8 cellular contexts compared by ENCODE assay signal in the genomic region with DNA sequence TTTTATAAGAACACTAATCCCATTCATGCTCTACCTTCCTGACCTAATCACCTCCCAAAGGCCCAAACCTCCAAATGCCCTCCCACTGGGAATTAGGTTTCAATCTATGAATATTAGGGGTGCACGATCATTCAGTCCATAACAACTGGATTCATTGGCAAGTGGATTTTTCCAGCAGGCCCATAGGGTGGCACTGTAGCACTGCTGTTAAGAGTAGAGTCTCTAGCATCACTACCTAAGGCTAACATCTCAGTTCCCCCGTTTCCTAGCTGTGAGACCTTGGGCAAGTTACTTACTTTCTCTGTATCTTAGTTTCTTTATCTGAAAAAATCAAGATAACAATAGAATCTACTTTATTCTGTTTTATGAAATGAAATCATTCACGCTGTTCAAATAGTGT.
A peak's percentile ranks its signal among the peaks of the same experiment; 100 is the strongest.
DNase-seq lines count a peak whose midpoint lies in the region; ATAC-seq and TF ChIP-seq lines count a peak whose summit lies in the region.

No MANE protein-coding gene starts in this region.

- no peaks in the 10 kb centered on the region for H3K9me3 Mint-ChIP-seq in activated CD8-positive, alpha-beta T cell treated with anti-CD3 and anti-CD28 coated beads for 36 hours
- no peaks in the 10 kb centered on the region for H3K9me3 Mint-ChIP-seq in activated CD8-positive, alpha-beta T cell treated with anti-CD3 and anti-CD28 coated beads, Interleukin-2, amount 10 ng/mL, durations not matched to agents 7 days and 5 days (ENCODE audit: insufficient read depth)
- peaks cover 2% of the 10 kb centered on the region for H3K9me3 Mint-ChIP-seq in neural crest cell
- H3K9me3 Mint-ChIP-seq in activated CD4-positive, alpha-beta T cell treated with anti-CD3 and anti-CD28 coated beads, Interleukin-2, amount 10 ng/mL, durations not matched to agents 7 days and 5 days = no peaks in the 10 kb centered on the region

- no peak for TF ChIP-seq CTCF in activated CD8-positive, alpha-beta T cell treated with anti-CD3 and anti-CD28 coated beads for 36 hours (IDR thresholded peaks at IDR 0.05)
- TF ChIP-seq CTCF in neural crest cell (conservative IDR thresholded peaks at IDR 0.05) = peak; percentile 64
- no peak for TF ChIP-seq CTCF in vagina (IDR thresholded peaks at IDR 0.05)

- CTCF ChIA-PET in activated CD8-positive, alpha-beta T cell treated with anti-CD3 and anti-CD28 coated beads for 36 hours (lab: Charles Lee) = interaction anchor here (1.2 kb wide), 1 partner anchor 19 kb away, joined by 3 read pairs; no protein-coding TSS in a partner anchor
- CTCF ChIA-PET in activated CD8-positive, alpha-beta T cell treated with anti-CD3 and anti-CD28 coated beads, Interleukin-2, amount 10 ng/mL, durations not matched to agents 7 days and 5 days (lab: Charles Lee) = no interaction called here
- CTCF ChIA-PET in activated CD4-positive, alpha-beta T cell treated with anti-CD3 and anti-CD28 coated beads, Interleukin-2, amount 10 ng/mL, durations not matched to agents 7 days and 5 days (lab: Charles Lee) = no interaction called here

- no peak overlapping the region for H3K27ac ChIP-seq in vagina

- H3K27me3 ChIP-seq in vagina = no peaks in the 10 kb centered on the region

- no peaks in the 10 kb centered on the region for H3K9me3 ChIP-seq in vagina

- H3K4me3 ChIP-seq in vagina = no peak overlapping the region

- no peak for TF ChIP-seq POLR2A in vagina (IDR thresholded peaks at IDR 0.05)

- H3K27me3 Mint-ChIP-seq in activated CD8-positive, alpha-beta T cell treated with anti-CD3 and anti-CD28 coated beads for 36 hours = no peaks in the 10 kb centered on the region
- no peaks in the 10 kb centered on the region for H3K27me3 Mint-ChIP-seq in activated CD8-positive, alpha-beta T cell treated with anti-CD3 and anti-CD28 coated beads, Interleukin-2, amount 10 ng/mL, durations not matched to agents 7 days and 5 days (ENCODE audit: low read depth)
- H3K27me3 Mint-ChIP-seq in neural crest cell (ENCODE audit: low read depth) = no peaks in the 10 kb centered on the region
- no peaks in the 10 kb centered on the region for H3K27me3 Mint-ChIP-seq in activated CD4-positive, alpha-beta T cell treated with anti-CD3 and anti-CD28 coated beads, Interleukin-2, amount 10 ng/mL, durations not matched to agents 7 days and 5 days

- H3K36me3 Mint-ChIP-seq in activated CD8-positive, alpha-beta T cell treated with anti-CD3 and anti-CD28 coated beads for 36 hours (ENCODE audit: low read depth) = no peaks in the 10 kb centered on the region
- H3K36me3 Mint-ChIP-seq in activated CD8-positive, alpha-beta T cell treated with anti-CD3 and anti-CD28 coated beads, Interleukin-2, amount 10 ng/mL, durations not matched to agents 7 days and 5 days (ENCODE audit: low read depth) = no peaks in the 10 kb centered on the region
- H3K36me3 Mint-ChIP-seq in neural crest cell (ENCODE audit: low read depth) = no peaks in the 10 kb centered on the region
- no peaks in the 10 kb centered on the region for H3K36me3 Mint-ChIP-seq in activated CD4-positive, alpha-beta T cell treated with anti-CD3 and anti-CD28 coated beads, Interleukin-2, amount 10 ng/mL, durations not matched to agents 7 days and 5 days (ENCODE audit: low read depth)

- no peaks in the 10 kb centered on the region for H3K4me1 ChIP-seq in vagina

- intact Hi-C loops in activated CD8-positive, alpha-beta T cell treated with anti-CD3 and anti-CD28 coated beads for 36 hours (cut with micrococcal nuclease) = no loop called here
- intact Hi-C loops in vagina (cut with DNase I) = no loop called here

- no peak overlapping the region for H3K27ac Mint-ChIP-seq in activated CD8-positive, alpha-beta T cell treated with anti-CD3 and anti-CD28 coated beads for 36 hours
- no peak overlapping the region for H3K27ac Mint-ChIP-seq in activated CD8-positive, alpha-beta T cell treated with anti-CD3 and anti-CD28 coated beads, Interleukin-2, amount 10 ng/mL, durations not matched to agents 7 days and 5 days
- H3K27ac Mint-ChIP-seq in neural crest cell (ENCODE audit: unreplicated experiment) = no peak overlapping the region
- no peak overlapping the region for H3K27ac Mint-ChIP-seq in activated CD4-positive, alpha-beta T cell treated with anti-CD3 and anti-CD28 coated beads, Interleukin-2, amount 10 ng/mL, durations not matched to agents 7 days and 5 days

- H3K4me1 Mint-ChIP-seq in activated CD8-positive, alpha-beta T cell treated with anti-CD3 and anti-CD28 coated beads for 36 hours (ENCODE audit: low read depth) = no peaks in the 10 kb centered on the region
- H3K4me1 Mint-ChIP-seq in activated CD8-positive, alpha-beta T cell treated with anti-CD3 and anti-CD28 coated beads, Interleukin-2, amount 10 ng/mL, durations not matched to agents 7 days and 5 days (ENCODE audit: low read depth) = no peaks in the 10 kb centered on the region
- H3K4me1 Mint-ChIP-seq in neural crest cell = no peaks in the 10 kb centered on the region
- no peaks in the 10 kb centered on the region for H3K4me1 Mint-ChIP-seq in activated CD4-positive, alpha-beta T cell treated with anti-CD3 and anti-CD28 coated beads, Interleukin-2, amount 10 ng/mL, durations not matched to agents 7 days and 5 days

- peak; percentile 5 for DNase-seq in activated CD8-positive, alpha-beta T cell treated with anti-CD3 and anti-CD28 coated beads for 36 hours
- DNase-seq in activated CD8-positive, alpha-beta T cell treated with anti-CD3 and anti-CD28 coated beads, Interleukin-2, amount 10 ng/mL, durations not matched to agents 7 days and 5 days = no peak
- peak; percentile 6 to 23 for DNase-seq in NCI-H446 (lab: John Stamatoyannopoulos, UW)
- peak; percentile 59 for DNase-seq in ecto neural progenitor cell (ENCODE audit: low spot score)
- DNase-seq in neural crest cell (ENCODE audit: low read depth, low spot score) = no peak
- DNase-seq in activated T-cell treated with anti-CD3 and anti-CD28 coated beads, Interleukin-2, amount 50 U/mL, for 48 hours = no peak
- no peak for DNase-seq in activated CD4-positive, alpha-beta T cell treated with anti-CD3 and anti-CD28 coated beads, Interleukin-2, amount 10 ng/mL, durations not matched to agents 7 days and 5 days
- DNase-seq in vagina (ENCODE audit: extremely low spot score in 2 of 2) = no peak

- no peaks in the 10 kb centered on the region for H3K36me3 ChIP-seq in vagina

- POLR2A ChIA-PET in activated CD8-positive, alpha-beta T cell treated with anti-CD3 and anti-CD28 coated beads for 36 hours (lab: Charles Lee) = no interaction called here
- POLR2A ChIA-PET in activated CD8-positive, alpha-beta T cell treated with anti-CD3 and anti-CD28 coated beads, Interleukin-2, amount 10 ng/mL, durations not matched to agents 7 days and 5 days (lab: Charles Lee) = no interaction called here
- POLR2A ChIA-PET in activated CD4-positive, alpha-beta T cell treated with anti-CD3 and anti-CD28 coated beads, Interleukin-2, amount 10 ng/mL, durations not matched to agents 7 days and 5 days (lab: Charles Lee) = no interaction called here

- ATAC-seq in activated CD8-positive, alpha-beta T cell treated with anti-CD3 and anti-CD28 coated beads for 36 hours = no peak
- ATAC-seq in activated CD8-positive, alpha-beta T cell treated with anti-CD3 and anti-CD28 coated beads, Interleukin-2, amount 10 ng/mL, durations not matched to agents 7 days and 5 days = no peak

- no peak overlapping the region for H3K4me3 Mint-ChIP-seq in activated CD8-positive, alpha-beta T cell treated with anti-CD3 and anti-CD28 coated beads for 36 hours
- no peak overlapping the region for H3K4me3 Mint-ChIP-seq in activated CD8-positive, alpha-beta T cell treated with anti-CD3 and anti-CD28 coated beads, Interleukin-2, amount 10 ng/mL, durations not matched to agents 7 days and 5 days
- no peak overlapping the region for H3K4me3 Mint-ChIP-seq in neural crest cell
- H3K4me3 Mint-ChIP-seq in activated CD4-positive, alpha-beta T cell treated with anti-CD3 and anti-CD28 coated beads, Interleukin-2, amount 10 ng/mL, durations not matched to agents 7 days and 5 days = no peak overlapping the region

Comparison
In these comparisons a context has a peak if more than half of its experiments do, and no peak if none do; other contexts are left out.
1. DNase-seq: peak in activated CD8-positive, alpha-beta T cell treated with anti-CD3 and anti-CD28 coated beads for 36 hours (single experiment), NCI-H446 (2 of 2) and ecto neural progenitor cell (single experiment); none in activated CD8-positive, alpha-beta T cell treated with anti-CD3 and anti-CD28 coated beads, Interleukin-2, amount 10 ng/mL, durations not matched to agents 7 days and 5 days (single experiment), neural crest cell (single experiment), activated T-cell treated with anti-CD3 and anti-CD28 coated beads, Interleukin-2, amount 50 U/mL, for 48 hours (0 of 2), activated CD4-positive, alpha-beta T cell treated with anti-CD3 and anti-CD28 coated beads, Interleukin-2, amount 10 ng/mL, durations not matched to agents 7 days and 5 days (single experiment) and vagina (0 of 2).